14 cellular contexts compared by ENCODE assay signal in the genomic region with DNA sequence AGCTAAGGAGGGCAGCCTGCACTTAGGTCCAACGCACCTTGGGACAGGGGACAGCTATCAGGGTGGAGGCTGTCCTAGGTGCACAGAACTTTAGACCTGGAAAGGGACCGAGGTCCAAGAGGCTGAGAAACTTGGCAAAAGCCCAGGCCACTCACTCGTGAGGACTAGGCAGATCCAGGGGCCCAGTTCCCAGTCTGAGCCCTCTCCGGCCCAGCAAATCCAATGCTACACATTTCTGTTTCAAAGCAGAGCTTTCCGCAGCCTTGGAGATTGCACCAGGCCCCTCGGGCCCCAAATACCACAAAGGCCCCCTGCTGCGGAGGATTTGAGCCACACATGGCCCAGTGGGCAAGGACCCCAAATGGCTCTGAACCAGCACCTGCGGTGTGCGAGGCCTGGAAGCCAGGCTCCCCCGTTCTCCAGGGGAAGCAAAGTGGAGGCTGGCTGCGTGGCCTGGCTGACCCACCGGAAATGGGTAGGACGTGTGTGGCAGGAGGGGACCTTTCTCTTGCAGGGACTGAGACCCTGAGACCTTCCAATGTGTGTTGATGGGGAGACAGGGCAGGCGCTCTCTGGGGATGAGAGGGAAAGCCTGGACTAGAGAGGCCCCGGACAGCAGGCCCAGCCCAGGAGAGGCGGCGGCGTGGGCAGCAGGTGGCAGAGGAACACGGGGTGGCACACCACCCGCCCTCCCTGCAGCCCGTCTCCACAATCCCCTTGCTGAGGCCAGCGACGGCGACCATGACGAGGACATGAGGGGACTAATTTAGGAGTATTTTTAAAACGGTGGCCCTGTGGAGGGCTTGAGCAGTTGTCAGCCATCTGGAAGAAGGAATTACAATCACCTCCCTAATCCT.
DNase-seq lines count a peak whose midpoint lies in the region; ATAC-seq, FAIRE-seq and TF ChIP-seq lines count a peak whose summit lies in the region.
"Had no signal": no experiment of that assay in that cellular context is flagged by ENCODE, and none has a peak within 500 bp of the region (broad histone marks: within the 10 kb centered on the region; RNA-seq: fewer than 3 reads in every experiment).

No MANE protein-coding gene starts in this region.

- TF ChIP-seq POLR2A in right lobe of liver (IDR thresholded peaks at IDR 0.05), result no peak

- no peaks in the 10 kb centered on the region for H3K9me3 Mint-ChIP-seq in MCF 10A (ENCODE audit: unreplicated experiment)
- H3K9me3 Mint-ChIP-seq: activated naive CD4-positive, alpha-beta T cell treated with anti-CD3 and anti-CD28 coated beads, Interleukin-2, amount 50 U/mL, for 72 hours had no signal

- peak; percentile 71 for DNase-seq in ecto neural progenitor cell (ENCODE audit: low spot score)
- peak; percentile 79 to 93 (median 88) for DNase-seq in right lobe of liver
- DNase-seq in small intestine, result peak; percentile 96
- DNase-seq in NCI-H146 (lab: John Stamatoyannopoulos, UW), result no peak
- DNase-seq in iPS-NIHi7 (ENCODE audit: extremely low spot score), result no peak
- DNase-seq in MCF 10A (ENCODE audit: unreplicated experiment), result no peak
- DNase-seq: activated CD8-positive, alpha-beta memory T cell treated with anti-CD3 and anti-CD28 coated beads for 24 hours; CD8-positive, alpha-beta memory T cell; foreskin fibroblast; MG63; posterior cingulate gyrus had no signal

- intact Hi-C loops in right lobe of liver (cut with DNase I) (no loop called here), MCF 10A (cut with micrococcal nuclease) (no loop called here)

- H3K27ac ChIP-seq in HUES6 (ENCODE audit: low read depth, low read length) (no peak overlapping the region), right lobe of liver (peak overlapping the region in 2 of 3 donors; percentile 11 to 40), small intestine (ENCODE audit: low read depth in 1 of 2, low read length in 1 of 2) (peak overlapping the region; percentile 6 to 83)

- H3K27me3 Mint-ChIP-seq in MCF 10A (ENCODE audit: insufficient read depth, unreplicated experiment), result no peaks in the 10 kb centered on the region
- H3K27me3 Mint-ChIP-seq: CD8-positive, alpha-beta memory T cell had no signal

- peaks cover 9% of the 10 kb centered on the region for H3K36me3 Mint-ChIP-seq in MCF 10A (ENCODE audit: insufficient read depth, unreplicated experiment)
- H3K36me3 Mint-ChIP-seq: activated naive CD4-positive, alpha-beta T cell treated with anti-CD3 and anti-CD28 coated beads, Interleukin-2, amount 50 U/mL, for 72 hours had no signal

- no TSS peak for BruUV-seq in MCF 10A (replicated peaks; lab: Mats Ljungman, UMichigan)

- H3K4me3 Mint-ChIP-seq in MCF 10A (ENCODE audit: unreplicated experiment), result no peak overlapping the region
- H3K4me3 Mint-ChIP-seq: CD8-positive, alpha-beta memory T cell had no signal

- ATAC-seq in right lobe of liver (peak; percentile 74 to 82 (median 78)), HG03342 (IDR thresholded peaks at IDR 0.05; ENCODE audit: unreplicated experiment) (no peak)
- ATAC-seq: activated naive CD4-positive, alpha-beta T cell treated with anti-CD3 and anti-CD28 coated beads, Interleukin-2, amount 50 U/mL, for 72 hours had no signal

- H3K4me3 ChIP-seq in HUES6 (ENCODE audit: low read depth, low read length) (no peak overlapping the region), right lobe of liver (no peak overlapping the region), small intestine (ENCODE audit: low read depth in 1 of 2, low read length in 2 of 2) (no peak overlapping the region)
- H3K4me3 ChIP-seq: MG63 had no signal

- peak overlapping the region; percentile 31 for H3K9ac ChIP-seq in HUES6 (ENCODE audit: low read length)

- WGBS in right lobe of liver (ENCODE audit: insufficient coverage, low coverage, low lambda C conversion rate, missing lambda C conversion rate), result 75% methylated on average over 13 of the region's 26 CpGs
- 42 to 72% (median 57%) methylated on average over 26 of the region's 26 CpGs for WGBS in small intestine, 3 donors

- no peak for FAIRE-seq in small intestine (lab: Jason Lieb, UNC)

- no peaks in the 10 kb centered on the region for H3K9me3 ChIP-seq in HUES6 (ENCODE audit: control insufficient read depth, insufficient read depth, low read depth, low read length)
- H3K9me3 ChIP-seq in right lobe of liver, result no peaks in the 10 kb centered on the region
- no peaks in the 10 kb centered on the region for H3K9me3 ChIP-seq in small intestine (ENCODE audit: control insufficient read depth, low read depth)
- H3K9me3 ChIP-seq: MG63 had no signal

- H3K4me1 ChIP-seq in HUES6 (ENCODE audit: control insufficient read depth, insufficient read depth, low read length) (peaks cover 48% of the 10 kb centered on the region), right lobe of liver (peaks cover 0 to 41% (median 10%) of the 10 kb centered on the region in 4 donors), small intestine (ENCODE audit: control insufficient read depth in 2 of 2, insufficient read depth in 1 of 2, low read depth in 1 of 2, low read length in 1 of 2) (peaks cover 0 to 7% of the 10 kb centered on the region in 2 donors)

- no peak for TF ChIP-seq CTCF in right lobe of liver (IDR thresholded peaks at IDR 0.05)
- TF ChIP-seq CTCF in MCF 10A (IDR thresholded peaks at IDR 0.05; ENCODE audit: unreplicated experiment), result no peak

- no peak overlapping the region for H3K27ac Mint-ChIP-seq in MCF 10A (ENCODE audit: low read depth, unreplicated experiment)

- CTCF ChIA-PET in MCF 10A (lab: Yijun Ruan, JAX), result no interaction called here

- no peaks in the 10 kb centered on the region for H3K27me3 ChIP-seq in HUES6 (ENCODE audit: control insufficient read depth, insufficient read depth, low read length)
- no peaks in the 10 kb centered on the region for H3K27me3 ChIP-seq in right lobe of liver
- H3K27me3 ChIP-seq in small intestine (ENCODE audit: control insufficient read depth in 2 of 2, insufficient read depth in 2 of 2, low read length in 2 of 2), result no peaks in the 10 kb centered on the region
- H3K27me3 ChIP-seq: MG63 had no signal

- POLR2A ChIA-PET in MCF 10A (lab: Yijun Ruan, JAX), result interaction anchor here (0.6 kb wide), 1 partner anchor 787 kb away, joined by 4 read pairs; no protein-coding TSS in a partner anchor

- H3K36me3 ChIP-seq in HUES6 (ENCODE audit: control insufficient read depth, insufficient read depth, low read length), result no peaks in the 10 kb centered on the region
- H3K36me3 ChIP-seq in right lobe of liver, result no peaks in the 10 kb centered on the region
- no peaks in the 10 kb centered on the region for H3K36me3 ChIP-seq in small intestine (ENCODE audit: control insufficient read depth in 2 of 2, insufficient read depth in 2 of 2, low read length in 2 of 2)
- H3K36me3 ChIP-seq: MG63 had no signal

- H3K4me1 Mint-ChIP-seq in MCF 10A (ENCODE audit: insufficient read depth, unreplicated experiment), result peaks cover 4% of the 10 kb centered on the region

Comparison
In these comparisons a context has a peak if more than half of its experiments do, and no peak if none do; other contexts are left out.
1. DNase-seq: peak in ecto neural progenitor cell (single experiment), right lobe of liver (3 of 3) and small intestine (single experiment); none in NCI-H146 (single experiment), iPS-NIHi7 (single experiment) and MCF 10A (single experiment).